In genomic region chr1:76843821-76844448, GRCh38 we compare ENCODE assay signal across 22 cellular contexts. TPM values are rescaled to one million over a fixed set of nuclear protein-coding genes. Genes with fewer than 3 reads are reported as not detected.
A peak's percentile ranks its signal among the peaks of the same experiment; 100 is the strongest.
DNase-seq lines count a peak whose midpoint lies in the region; ATAC-seq and TF ChIP-seq lines count a peak whose summit lies in the region.
"Had no signal": no experiment of that assay in that cellular context is flagged by ENCODE, and none has a peak within 500 bp of the region (broad histone marks: within the 10 kb centered on the region; RNA-seq: fewer than 3 reads in every experiment).

No MANE protein-coding gene starts in this region.

- no peak overlapping the region for H4K8ac ChIP-seq in neuronal stem cell (ENCODE audit: low read depth, low read length)

- H3K23ac ChIP-seq in neuronal stem cell (ENCODE audit: low read depth, low read length, poor library complexity): no peak overlapping the region

- no peak overlapping the region for H3K4ac ChIP-seq in neuronal stem cell (ENCODE audit: low read length)

- H3K4me3 ChIP-seq in neuronal stem cell (ENCODE audit: low read length in 2 of 2): no peak overlapping the region
- H3K4me3 ChIP-seq in OCI-LY7 (ENCODE audit: low read depth, low read length, poor library complexity, severe bottlenecking): no peak overlapping the region
- H3K4me3 ChIP-seq in heart right ventricle: no peak overlapping the region
- H3K4me3 ChIP-seq: colonic mucosa, gastrocnemius medialis, HAP-1, left lung had no signal

- H2BK5ac ChIP-seq in neuronal stem cell (ENCODE audit: low read length): no peak overlapping the region

- TF ChIP-seq CTCF in HFFc6 (IDR thresholded peaks at IDR 0.05) (no peak), OCI-LY7 (conservative IDR thresholded peaks at IDR 0.05; ENCODE audit: low read length) (no peak), heart right ventricle (IDR thresholded peaks at IDR 0.05) (no peak)

- POLR2A ChIA-PET in OCI-LY7 (lab: Charles Lee): no interaction called here

- H3K9me3 ChIP-seq in neuronal stem cell (replicated peaks in 1 of 2; ENCODE audit: control insufficient read depth in 2 of 2, insufficient read depth in 1 of 2, low read depth in 1 of 2, low read length in 2 of 2) (peaks cover 0 to 5% of the 10 kb centered on the region in 2 donors), OCI-LY7 (ENCODE audit: low read length) (no peaks in the 10 kb centered on the region), heart right ventricle (peaks cover 0 to 18% (median 8%) of the 10 kb centered on the region in 11 donors)
- H3K9me3 ChIP-seq: colonic mucosa, gastrocnemius medialis, HAP-1, left lung had no signal

- no peak overlapping the region for H2AK5ac ChIP-seq in neuronal stem cell (ENCODE audit: low read depth, low read length)

- H3K4me1 ChIP-seq in neuronal stem cell (ENCODE audit: control insufficient read depth in 2 of 2, insufficient read depth in 1 of 2, low read depth in 1 of 2, low read length in 2 of 2): no peaks in the 10 kb centered on the region
- no peaks in the 10 kb centered on the region for H3K4me1 ChIP-seq in OCI-LY7 (ENCODE audit: insufficient read depth, low read length, poor library complexity, severe bottlenecking)
- H3K4me1 ChIP-seq in heart right ventricle: no peaks in the 10 kb centered on the region
- H3K4me1 ChIP-seq: colonic mucosa, gastrocnemius medialis, HAP-1, left lung had no signal

- no peak overlapping the region for H4K91ac ChIP-seq in neuronal stem cell (ENCODE audit: low read depth, low read length, poor library complexity)

- H3K27ac Mint-ChIP-seq in activated naive CD8-positive, alpha-beta T cell: no peak overlapping the region
- no peak overlapping the region for H3K27ac Mint-ChIP-seq in activated naive CD8-positive, alpha-beta T cell treated with anti-CD3 and anti-CD28 coated beads, Interleukin-2, amount 50 U/mL, for 24 hours
- peak overlapping the region; percentile 57; the same call in 1 of the 2 replicates for H3K27ac Mint-ChIP-seq in HFFc6
- H3K27ac Mint-ChIP-seq: activated CD8-positive, alpha-beta memory T cell treated with anti-CD3 and anti-CD28 coated beads, Interleukin-2, amount 10 ng/mL, durations not matched to agents 7 days and 5 days; stimulated activated naive CD8-positive, alpha-beta T cell treated with anti-CD3 and anti-CD28 coated beads, Interleukin-15, Interleukin-2, amounts not matched to agents 100 ng/mL and 50 ng/mL, for 24 hours had no signal

- peak overlapping the region; percentile 4 for H3K4me3 Mint-ChIP-seq in activated naive CD8-positive, alpha-beta T cell
- no peak overlapping the region for H3K4me3 Mint-ChIP-seq in activated naive CD8-positive, alpha-beta T cell treated with anti-CD3 and anti-CD28 coated beads, Interleukin-2, amount 50 U/mL, for 24 hours
- H3K4me3 Mint-ChIP-seq in HFFc6: peak overlapping the region; percentile 76; the same call in 1 of the 2 replicates
- H3K4me3 Mint-ChIP-seq: activated CD8-positive, alpha-beta memory T cell treated with anti-CD3 and anti-CD28 coated beads, Interleukin-2, amount 10 ng/mL, durations not matched to agents 7 days and 5 days; stimulated activated naive CD8-positive, alpha-beta T cell treated with anti-CD3 and anti-CD28 coated beads, Interleukin-15, Interleukin-2, amounts not matched to agents 100 ng/mL and 50 ng/mL, for 24 hours had no signal

- H3K4me2 ChIP-seq in neuronal stem cell (ENCODE audit: insufficient read depth, low read length, poor library complexity, severe bottlenecking) (no peak overlapping the region), OCI-LY7 (ENCODE audit: low read length) (no peak overlapping the region)

- no CpG with 5 or more reads among the region's 5 CpGs for WGBS in neuronal stem cell (ENCODE audit: extremely low coverage in 2 of 2, insufficient read length in 2 of 2, insufficient replicate concordance in 1 of 2), 2 donors
- 86 to 87% methylated on average over 5 of the region's 5 CpGs for WGBS in heart right ventricle, 2 donors

- H3K79me1 ChIP-seq in neuronal stem cell (ENCODE audit: low read depth, low read length): no peaks in the 10 kb centered on the region

- CTCF ChIA-PET in OCI-LY7 (lab: Charles Lee; ENCODE audit: unreplicated experiment): no interaction called here

- no peak overlapping the region for H3K9ac ChIP-seq in neuronal stem cell (ENCODE audit: low read depth, low read length, poor library complexity)

- H2BK120ac ChIP-seq in neuronal stem cell (ENCODE audit: low read depth, low read length): no peak overlapping the region

- BruUV-seq in OCI-LY7 (replicated peaks; lab: Mats Ljungman, UMichigan): no TSS peak

- H3K27ac ChIP-seq in neuronal stem cell (replicated peaks; ENCODE audit: low read length) (no peak overlapping the region), OCI-LY7 (ENCODE audit: low read depth, low read length, poor library complexity, severe bottlenecking) (no peak overlapping the region), heart right ventricle (no peak overlapping the region)
- H3K27ac ChIP-seq: colonic mucosa, gastrocnemius medialis, left lung had no signal

- no peaks in the 10 kb centered on the region for H3K27me3 Mint-ChIP-seq in activated naive CD8-positive, alpha-beta T cell
- H3K27me3 Mint-ChIP-seq in activated naive CD8-positive, alpha-beta T cell treated with anti-CD3 and anti-CD28 coated beads, Interleukin-2, amount 50 U/mL, for 24 hours: no peaks in the 10 kb centered on the region
- H3K27me3 Mint-ChIP-seq in HFFc6 (ENCODE audit: insufficient read depth): peaks cover 2% of the 10 kb centered on the region; the same call in 1 of the 2 replicates
- H3K27me3 Mint-ChIP-seq: activated CD8-positive, alpha-beta memory T cell treated with anti-CD3 and anti-CD28 coated beads, Interleukin-2, amount 10 ng/mL, durations not matched to agents 7 days and 5 days; stimulated activated naive CD8-positive, alpha-beta T cell treated with anti-CD3 and anti-CD28 coated beads, Interleukin-15, Interleukin-2, amounts not matched to agents 100 ng/mL and 50 ng/mL, for 24 hours had no signal

- no peak overlapping the region for H3K14ac ChIP-seq in neuronal stem cell (ENCODE audit: low read length)

- DNase-seq in activated naive CD8-positive, alpha-beta T cell treated with anti-CD3 and anti-CD28 coated beads, Interleukin-2, amount 50 U/mL, for 24 hours: no peak
- DNase-seq in HFFc6: no peak
- peak; percentile 41 for DNase-seq in RPMI7951 (ENCODE audit: low read depth)
- DNase-seq in neuronal stem cell (ENCODE audit: low spot score): no peak
- DNase-seq in OCI-LY7 (ENCODE audit: low spot score): no peak
- DNase-seq in heart right ventricle: no peak
- DNase-seq: activated CD4-positive, CD25-positive, alpha-beta regulatory T cell; activated CD8-positive, alpha-beta memory T cell treated with anti-CD3 and anti-CD28 coated beads, Interleukin-2, amount 10 ng/mL, durations not matched to agents 7 days and 5 days; activated gamma-delta T cell treated with Interleukin-2 at 50 U/mL for 16 hours; colonic mucosa; gastrocnemius medialis; left lung; NCI-H1694 treated with DMSO at 0.1 percent for 48 hours; NCI-H226; nucleus accumbens; SHP77 had no signal

- H2AFZ ChIP-seq in neuronal stem cell (ENCODE audit: low read length): peak overlapping the region; percentile 0
- H2AFZ ChIP-seq in OCI-LY7 (ENCODE audit: low read length): no peak overlapping the region

- no peak overlapping the region for H2BK12ac ChIP-seq in neuronal stem cell (ENCODE audit: low read length)

- H3K36me3 Mint-ChIP-seq in activated naive CD8-positive, alpha-beta T cell: no peaks in the 10 kb centered on the region
- no peaks in the 10 kb centered on the region for H3K36me3 Mint-ChIP-seq in activated naive CD8-positive, alpha-beta T cell treated with anti-CD3 and anti-CD28 coated beads, Interleukin-2, amount 50 U/mL, for 24 hours (ENCODE audit: low read depth)
- H3K36me3 Mint-ChIP-seq in HFFc6 (ENCODE audit: low read depth): no peaks in the 10 kb centered on the region; the same call in 1 of the 2 replicates
- H3K36me3 Mint-ChIP-seq: activated CD8-positive, alpha-beta memory T cell treated with anti-CD3 and anti-CD28 coated beads, Interleukin-2, amount 10 ng/mL, durations not matched to agents 7 days and 5 days had no signal

- H3K9me3 Mint-ChIP-seq in activated naive CD8-positive, alpha-beta T cell (ENCODE audit: low read depth): no peaks in the 10 kb centered on the region
- no peaks in the 10 kb centered on the region for H3K9me3 Mint-ChIP-seq in activated naive CD8-positive, alpha-beta T cell treated with anti-CD3 and anti-CD28 coated beads, Interleukin-2, amount 50 U/mL, for 24 hours
- H3K9me3 Mint-ChIP-seq in HFFc6: no peaks in the 10 kb centered on the region

- H4K20me1 ChIP-seq in OCI-LY7 (ENCODE audit: insufficient read depth, low read length): no peaks in the 10 kb centered on the region

- no peaks in the 10 kb centered on the region for H3K9me2 ChIP-seq in OCI-LY7 (ENCODE audit: insufficient read depth, low read length)

- H3K36me3 ChIP-seq in neuronal stem cell (replicated peaks in 1 of 2; ENCODE audit: control insufficient read depth in 2 of 2, insufficient read depth in 2 of 2, low read length in 2 of 2) (no peaks in the 10 kb centered on the region), OCI-LY7 (ENCODE audit: insufficient read depth, low read length) (no peaks in the 10 kb centered on the region), heart right ventricle (no peaks in the 10 kb centered on the region)
- H3K36me3 ChIP-seq: colonic mucosa, gastrocnemius medialis, HAP-1, left lung had no signal

- H3K79me2 ChIP-seq in OCI-LY7 (ENCODE audit: insufficient read depth, low read depth, low read length): no peaks in the 10 kb centered on the region

- no peak overlapping the region for H3K18ac ChIP-seq in neuronal stem cell (ENCODE audit: low read length)

- no peak overlapping the region for H2BK15ac ChIP-seq in neuronal stem cell (ENCODE audit: low read length)

- H3K27me3 ChIP-seq in neuronal stem cell (ENCODE audit: control insufficient read depth in 3 of 3, insufficient read depth in 3 of 3, low read depth in 1 of 3, low read length in 3 of 3) (no peaks in the 10 kb centered on the region), heart right ventricle (no peaks in the 10 kb centered on the region)
- H3K27me3 ChIP-seq: colonic mucosa, gastrocnemius medialis, left lung had no signal

- H3K4me1 Mint-ChIP-seq in activated naive CD8-positive, alpha-beta T cell (ENCODE audit: low read depth): peaks cover 12% of the 10 kb centered on the region
- peaks cover 2% of the 10 kb centered on the region for H3K4me1 Mint-ChIP-seq in activated naive CD8-positive, alpha-beta T cell treated with anti-CD3 and anti-CD28 coated beads, Interleukin-2, amount 50 U/mL, for 24 hours
- H3K4me1 Mint-ChIP-seq in HFFc6 (ENCODE audit: low read depth): peaks cover 20% of the 10 kb centered on the region; the same call in 1 of the 2 replicates

- ATAC-seq in activated naive CD8-positive, alpha-beta T cell treated with anti-CD3 and anti-CD28 coated beads, Interleukin-2, amount 50 U/mL, for 24 hours: no peak
- ATAC-seq in heart right ventricle: no peak
- ATAC-seq in GM21786 (IDR thresholded peaks at IDR 0.05; ENCODE audit: unreplicated experiment): no peak
- ATAC-seq: activated CD8-positive, alpha-beta memory T cell treated with anti-CD3 and anti-CD28 coated beads, Interleukin-2, amount 10 ng/mL, durations not matched to agents 7 days and 5 days; gastrocnemius medialis; left lung had no signal

- intact Hi-C loops in OCI-LY7 (cut with micrococcal nuclease; ENCODE audit: unreplicated experiment): no loop called here
- intact Hi-C loops in heart right ventricle (cut with DNase I): no loop called here

RNA-seq across cellular contexts. Expression of gene ST6GALNAC5, which starts 23.3 kb away (rescaled TPM):
- total RNA-seq in HFFc6 (2021; fragmentation: NEBNext Ultra II Directional; extraction: Animal tissue kit (Norgen Biotek cat#: 25700)): 1 to 10 TPM in 4 of 6 experiments, not detected in 2; 1.3 to 3.0 (median 2.1) TPM
- total RNA-seq in RPMI7951 (2014; rRNA removed; shearing (Covaris generic)): 0.24 and 2.1 TPM in 2 replicates
- polyA plus RNA-seq in neuronal stem cell (2013, experiment 1 of 2): 28.6 TPM
- polyA plus RNA-seq in neuronal stem cell (2013, experiment 2 of 2): 30.4 TPM
- not detected in 2 replicates for total RNA-seq in OCI-LY7 (2014; rRNA removed; shearing (Covaris generic))
- total RNA-seq in OCI-LY7 (2022) (not detected in 2 replicates), heart right ventricle (1 to 10 TPM in 1 of 10 donors, under 1 TPM in 7, not detected in 2; 0.17 to 1.3 (median 0.31) TPM)
- polyA plus RNA-seq in heart right ventricle: under 1 TPM; 0.37 to 0.59 TPM
- total RNA-seq: activated CD8-positive, alpha-beta memory T cell treated with anti-CD3 and anti-CD28 coated beads, Interleukin-2, amount 10 ng/mL, durations not matched to agents 7 days and 5 days; HT-29; mononuclear cell had no signal
